25 cellular contexts compared by ENCODE assay signal in genomic region chr14:74503973-74504335, GRCh38.
"Had no signal": no experiment of that assay in that cellular context is flagged by ENCODE, and none has a peak within 500 bp of the region (broad histone marks: within the 10 kb centered on the region; RNA-seq: fewer than 3 reads in every experiment).

No MANE protein-coding gene starts in this region.

- H3K4me3 ChIP-seq: dorsolateral prefrontal cortex, gastrocnemius medialis, lung, mucosa of descending colon, prostate gland, right atrium auricular region, smooth muscle cell, stomach, thyroid gland, vagina had no signal

- ATAC-seq: gastrocnemius medialis; left lobe of liver; mucosa of descending colon; natural killer cell treated with Interleukin-12 subunit alpha and Interleukin-12 subunit beta and Interleukin-15 and Interleukin-18, amount 100 ng/mL, for 72 hours; sciatic nerve; stimulated activated effector memory CD8-positive, alpha-beta T cell treated with anti-CD3 and anti-CD28 coated beads, Interleukin-12 subunit alpha, Interleukin-12 subunit beta, amount 100 ng/mL, for 72 hours had no signal

- H3K27ac ChIP-seq: dorsolateral prefrontal cortex, gastrocnemius medialis, prostate gland, right atrium auricular region, stomach, vagina had no signal

- H3K9me3 Mint-ChIP-seq: mesothelial cell of epicardium; naive B cell; natural killer cell treated with Interleukin-12 subunit alpha and Interleukin-12 subunit beta and Interleukin-15 and Interleukin-18, amount 100 ng/mL, for 72 hours; neural crest cell; stimulated activated effector memory CD8-positive, alpha-beta T cell treated with anti-CD3 and anti-CD28 coated beads, Interleukin-12 subunit alpha, Interleukin-12 subunit beta, amount 100 ng/mL, for 72 hours had no signal

- H3K4me1 ChIP-seq: gastrocnemius medialis, prostate gland had no signal

- DNase-seq: effector CD4-positive, alpha-beta T cell; gastrocnemius medialis; kidney; mesenchymal stem cell; naive B cell; stimulated activated CD4-positive, alpha-beta T cell treated with anti-CD3 and anti-CD28 coated beads, Interleukin-12 subunit alpha, Interleukin-12 subunit beta, amount 100 ng/mL, for 4 hours; stimulated activated CD4-positive, alpha-beta T cell treated with anti-CD3 and anti-CD28 coated beads, Interleukin-1b, Interleukin-23, amount 100 ng/mL, for 48 hours; stimulated activated CD4-positive, alpha-beta T cell treated with anti-CD3 and anti-CD28 coated beads, Interleukin-4, amount 100 ng/mL, for 1 hour; stimulated activated naive CD4-positive, alpha-beta T cell treated with Interleukin-2 at 50 U/mL for 16 hours; thyroid gland; trophoblast cell had no signal

- H3K36me3 ChIP-seq: gastrocnemius medialis, prostate gland had no signal

- H3K4me2 ChIP-seq: smooth muscle cell had no signal

- H3K4me3 Mint-ChIP-seq: mesothelial cell of epicardium; naive B cell; natural killer cell treated with Interleukin-12 subunit alpha and Interleukin-12 subunit beta and Interleukin-15 and Interleukin-18, amount 100 ng/mL, for 72 hours; neural crest cell; stimulated activated effector memory CD8-positive, alpha-beta T cell treated with anti-CD3 and anti-CD28 coated beads, Interleukin-12 subunit alpha, Interleukin-12 subunit beta, amount 100 ng/mL, for 72 hours had no signal

- FAIRE-seq: kidney had no signal

- H3K27me3 ChIP-seq: gastrocnemius medialis, right atrium auricular region, thyroid gland, vagina had no signal

- H3K36me3 Mint-ChIP-seq: mesothelial cell of epicardium; naive B cell; natural killer cell treated with Interleukin-12 subunit alpha and Interleukin-12 subunit beta and Interleukin-15 and Interleukin-18, amount 100 ng/mL, for 72 hours; stimulated activated effector memory CD8-positive, alpha-beta T cell treated with anti-CD3 and anti-CD28 coated beads, Interleukin-12 subunit alpha, Interleukin-12 subunit beta, amount 100 ng/mL, for 72 hours had no signal

- H3K27me3 Mint-ChIP-seq: naive B cell; natural killer cell treated with Interleukin-12 subunit alpha and Interleukin-12 subunit beta and Interleukin-15 and Interleukin-18, amount 100 ng/mL, for 72 hours had no signal

- H3K27ac Mint-ChIP-seq: mesothelial cell of epicardium; naive B cell; natural killer cell treated with Interleukin-12 subunit alpha and Interleukin-12 subunit beta and Interleukin-15 and Interleukin-18, amount 100 ng/mL, for 72 hours; stimulated activated effector memory CD8-positive, alpha-beta T cell treated with anti-CD3 and anti-CD28 coated beads, Interleukin-12 subunit alpha, Interleukin-12 subunit beta, amount 100 ng/mL, for 72 hours had no signal

- H3K9me3 ChIP-seq: gastrocnemius medialis, mucosa of descending colon, prostate gland, right atrium auricular region, stomach, thyroid gland, vagina had no signal
